24 cellular contexts compared by ENCODE assay signal in genomic region chr3:135084404-135084803, GRCh38.
A peak's percentile ranks its signal among the peaks of the same experiment; 100 is the strongest.
DNase-seq lines count a peak whose midpoint lies in the region; ATAC-seq, FAIRE-seq and TF ChIP-seq lines count a peak whose summit lies in the region.
"Had no signal": no experiment of that assay in that cellular context is flagged by ENCODE, and none has a peak within 500 bp of the region (broad histone marks: within the 10 kb centered on the region; RNA-seq: fewer than 3 reads in every experiment).

No MANE protein-coding gene starts in this region.

- FAIRE-seq in HTR-8/SVneo (lab: Jason Lieb, UNC), result no peak

- H3K27ac Mint-ChIP-seq in Calu3 (ENCODE audit: unreplicated experiment), result no peak overlapping the region
- H3K27ac Mint-ChIP-seq: activated B cell treated with CpG ODN at 0.5 μM for 24 hours; activated naive CD8-positive, alpha-beta T cell; activated T-helper 2 cell treated with anti-CD3 and anti-CD28 coated beads, Interferon-gamma antibody, Interleukin-2, Interleukin-4, amounts not matched to agents 10 μg/mL and 5 μg/mL and 100 μg/mL, durations not matched to agents 14 hours and 24 hours and 36 hours had no signal

- no peaks in the 10 kb centered on the region for H3K36me3 ChIP-seq in adipocyte (ENCODE audit: control insufficient read depth, insufficient read depth, low read length, severe bottlenecking)
- H3K36me3 ChIP-seq: BLaER1, gastrocnemius medialis, neutrophil, prostate gland, upper lobe of left lung had no signal

- CTCF ChIA-PET in Calu3 (lab: Charles Lee), result interaction anchor here (0.6 to 1.4 kb wide), 4 partner anchors 12 to 1408 kb away, joined by 3 read pairs; no protein-coding TSS in a partner anchor

- no peaks in the 10 kb centered on the region for H3K4me1 Mint-ChIP-seq in Calu3 (ENCODE audit: low read depth, unreplicated experiment)
- H3K4me1 Mint-ChIP-seq: activated B cell treated with CpG ODN at 0.5 μM for 24 hours had no signal

- ATAC-seq in esophagus mucosa, result no peak
- ATAC-seq: gastrocnemius medialis had no signal

- no peaks in the 10 kb centered on the region for H3K9me3 Mint-ChIP-seq in Calu3 (ENCODE audit: low read depth, unreplicated experiment)
- H3K9me3 Mint-ChIP-seq: activated B cell treated with CpG ODN at 0.5 μM for 24 hours; activated T-helper 2 cell treated with anti-CD3 and anti-CD28 coated beads, Interferon-gamma antibody, Interleukin-2, Interleukin-4, amounts not matched to agents 10 μg/mL and 5 μg/mL and 100 μg/mL, durations not matched to agents 14 hours and 24 hours and 36 hours had no signal

- DNase-seq in Calu3, result peak; percentile 50
- DNase-seq in HT1080 (ENCODE audit: low read depth), result peak; percentile 48
- DNase-seq in adipocyte (ENCODE audit: low read depth), result peak; percentile 7
- peak; percentile 28 for DNase-seq in putamen (ENCODE audit: low spot score)
- DNase-seq in HTR-8/SVneo (ENCODE audit: insufficient read length, low spot score), result no peak
- no peak for DNase-seq in SKM-1 treated with dmso at 0.1 percent for 144 hours (lab: John Stamatoyannopoulos, UW; ENCODE audit: unreplicated experiment)
- no peak for DNase-seq in T-helper 9 cell
- DNase-seq: activated B cell treated with CpG ODN at 0.5 μM for 24 hours; activated CD4-positive, alpha-beta T cell treated with anti-CD3 and anti-CD28 coated beads, Interleukin-2, amount 50 U/mL, for 48 hours; activated CD8-positive, alpha-beta memory T cell treated with anti-CD3 and anti-CD28 coated beads, Interleukin-2, amount 50 U/mL, for 4 hours; EL; gastrocnemius medialis; mesendoderm; NCI-H187; stimulated activated CD4-positive, alpha-beta T cell treated with anti-CD3 and anti-CD28 coated beads, Interleukin-1b, Interleukin-23, amount 100 ng/mL, for 48 hours; upper lobe of left lung had no signal

- no peak overlapping the region for H3K4me3 Mint-ChIP-seq in Calu3 (ENCODE audit: low read depth, unreplicated experiment)
- H3K4me3 Mint-ChIP-seq: activated B cell treated with CpG ODN at 0.5 μM for 24 hours; activated naive CD8-positive, alpha-beta T cell had no signal

- no peak for TF ChIP-seq CTCF in Calu3 (IDR thresholded peaks at IDR 0.05; ENCODE audit: unreplicated experiment)

- no peaks in the 10 kb centered on the region for H3K36me3 Mint-ChIP-seq in Calu3 (ENCODE audit: insufficient read depth, unreplicated experiment)
- H3K36me3 Mint-ChIP-seq: activated naive CD8-positive, alpha-beta T cell had no signal

- peaks cover 38% of the 10 kb centered on the region for H3K27me3 Mint-ChIP-seq in Calu3 (ENCODE audit: unreplicated experiment)
- H3K27me3 Mint-ChIP-seq: activated B cell treated with CpG ODN at 0.5 μM for 24 hours; activated naive CD8-positive, alpha-beta T cell had no signal

- H3K4me1 ChIP-seq in adipocyte (ENCODE audit: control insufficient read depth, insufficient read depth, low read length), result no peaks in the 10 kb centered on the region
- H3K4me1 ChIP-seq: gastrocnemius medialis, prostate gland, upper lobe of left lung had no signal

- no peak overlapping the region for H3K9ac ChIP-seq in adipocyte (ENCODE audit: low read length)
- H3K9ac ChIP-seq: BLaER1 had no signal

- intact Hi-C loops in Calu3 (cut with micrococcal nuclease; ENCODE audit: unreplicated experiment), result loop anchor here (10.0 kb wide), 1 partner anchor 810 kb away; no protein-coding TSS in a partner anchor

- H3K9me3 ChIP-seq in adipocyte (ENCODE audit: control insufficient read depth, low read length), result no peaks in the 10 kb centered on the region
- H3K9me3 ChIP-seq: BLaER1, gastrocnemius medialis, neutrophil, prostate gland, upper lobe of left lung had no signal

- peaks cover 8% of the 10 kb centered on the region for H3K27me3 ChIP-seq in adipocyte (replicated peaks; ENCODE audit: control insufficient read depth, insufficient read depth, low read length)
- H3K27me3 ChIP-seq: BLaER1, gastrocnemius medialis, hepatocyte, neutrophil, upper lobe of left lung had no signal

- H3K4me3 ChIP-seq in adipocyte (ENCODE audit: low read length), result no peak overlapping the region
- H3K4me3 ChIP-seq: BLaER1, gastrocnemius medialis, hepatocyte, prostate gland, skin epidermis, upper lobe of left lung had no signal

- BruUV-seq in Calu3 (replicated peaks; lab: Mats Ljungman, UMichigan), result no TSS peak

Comparison
In these comparisons a context has a peak if more than half of its experiments do, and no peak if none do; other contexts are left out.
1. DNase-seq: peak in Calu3 (single experiment), HT1080 (single experiment), adipocyte (single experiment) and putamen (single experiment); none in HTR-8/SVneo (single experiment), SKM-1 treated with dmso at 0.1 percent for 144 hours (single experiment) and T-helper 9 cell (single experiment).